Comparison of ENCODE assay signal across 27 cellular contexts in genomic region chr2:10559101-10559500, GRCh38.
"Had no signal": no experiment of that assay in that cellular context is flagged by ENCODE, and none has a peak within 500 bp of the region (broad histone marks: within the 10 kb centered on the region; RNA-seq: fewer than 3 reads in every experiment).

No MANE protein-coding gene starts in this region.

- H3K27me3 Mint-ChIP-seq: activated CD4-positive, alpha-beta memory T cell treated with anti-CD3 and anti-CD28 coated beads for 36 hours; activated CD4-positive, alpha-beta T cell treated with anti-CD3 and anti-CD28 coated beads for 36 hours; activated CD4-positive, alpha-beta T cell treated with anti-CD3 and anti-CD28 coated beads, Interleukin-2, amount 10 ng/mL, durations not matched to agents 24 days and 14 days; activated CD8-positive, alpha-beta memory T cell treated with anti-CD3 and anti-CD28 coated beads, Interleukin-2, amount 10 ng/mL, durations not matched to agents 7 days and 5 days; activated naive CD4-positive, alpha-beta T cell treated with anti-CD3 and anti-CD28 coated beads, Interleukin-2, amount 10 ng/mL, durations not matched to agents 7 days and 5 days; activated T-cell treated with anti-CD3 and anti-CD28 coated beads, Interleukin-2, amount 50 U/mL, for 24 hours had no signal

- ATAC-seq: activated CD4-positive, alpha-beta T cell treated with anti-CD3 and anti-CD28 coated beads for 36 hours; activated CD8-positive, alpha-beta memory T cell treated with anti-CD3 and anti-CD28 coated beads, Interleukin-2, amount 10 ng/mL, durations not matched to agents 7 days and 5 days; activated CD8-positive, alpha-beta T cell treated with anti-CD3 and anti-CD28 coated beads, Interleukin-2, amount 10 ng/mL, durations not matched to agents 7 days and 5 days; activated T-cell treated with anti-CD3 and anti-CD28 coated beads, Interleukin-2, amount 50 U/mL, for 72 hours; gastroesophageal sphincter had no signal

- H3K27ac Mint-ChIP-seq: activated CD4-positive, alpha-beta memory T cell treated with anti-CD3 and anti-CD28 coated beads for 36 hours; activated CD4-positive, alpha-beta T cell treated with anti-CD3 and anti-CD28 coated beads for 36 hours; activated CD4-positive, alpha-beta T cell treated with anti-CD3 and anti-CD28 coated beads, Interleukin-2, amount 10 ng/mL, durations not matched to agents 24 days and 14 days; activated CD8-positive, alpha-beta memory T cell treated with anti-CD3 and anti-CD28 coated beads, Interleukin-2, amount 10 ng/mL, durations not matched to agents 7 days and 5 days; activated CD8-positive, alpha-beta T cell treated with anti-CD3 and anti-CD28 coated beads, Interleukin-2, amount 10 ng/mL, durations not matched to agents 7 days and 5 days; activated naive CD4-positive, alpha-beta T cell treated with anti-CD3 and anti-CD28 coated beads, Interleukin-2, amount 10 ng/mL, durations not matched to agents 7 days and 5 days; activated T-cell treated with anti-CD3 and anti-CD28 coated beads, Interleukin-2, amount 50 U/mL, for 24 hours; activated T-cell treated with anti-CD3 and anti-CD28 coated beads, Interleukin-2, amount 50 U/mL, for 72 hours; endodermal cell had no signal

- DNase-seq: activated CD4-positive, alpha-beta memory T cell treated with anti-CD3 and anti-CD28 coated beads for 36 hours; activated CD4-positive, alpha-beta T cell treated with anti-CD3 and anti-CD28 coated beads for 36 hours; activated CD4-positive, alpha-beta T cell treated with anti-CD3 and anti-CD28 coated beads, Interleukin-2, amount 10 ng/mL, durations not matched to agents 24 days and 14 days; activated CD4-positive, CD25-positive, alpha-beta regulatory T cell; activated CD4-positive, CD25-positive, alpha-beta regulatory T cell treated with anti-CD3 and anti-CD28 coated beads, Interleukin-2, amount 50 U/mL, for 72 hours; activated CD8-positive, alpha-beta memory T cell treated with anti-CD3 and anti-CD28 coated beads, Interleukin-2, amount 10 ng/mL, durations not matched to agents 7 days and 5 days; activated CD8-positive, alpha-beta memory T cell treated with anti-CD3 and anti-CD28 coated beads, Interleukin-2, amount 50 U/mL, for 4 hours; activated CD8-positive, alpha-beta T cell treated with anti-CD3 and anti-CD28 coated beads, Interleukin-2, amount 10 ng/mL, durations not matched to agents 7 days and 5 days; activated gamma-delta T cell; activated naive CD4-positive, alpha-beta T cell; activated naive CD4-positive, alpha-beta T cell treated with anti-CD3 and anti-CD28 coated beads, Interleukin-2, amount 10 ng/mL, durations not matched to agents 7 days and 5 days; activated T-cell treated with anti-CD3 and anti-CD28 coated beads, Interleukin-2, amount 50 U/mL, for 72 hours; adrenal gland; amygdala; aorta; body of pancreas; caudate nucleus; colonic mucosa; effector memory CD4-positive, alpha-beta T cell; endodermal cell; erythroblast; esophagus squamous epithelium; foreskin melanocyte; T-helper 2 cell had no signal

- H3K4me1 Mint-ChIP-seq: activated CD4-positive, alpha-beta T cell treated with anti-CD3 and anti-CD28 coated beads for 36 hours; activated naive CD4-positive, alpha-beta T cell treated with anti-CD3 and anti-CD28 coated beads, Interleukin-2, amount 10 ng/mL, durations not matched to agents 7 days and 5 days; endodermal cell had no signal

- H3K27ac ChIP-seq: adrenal gland, body of pancreas, colonic mucosa, esophagus squamous epithelium, gastroesophageal sphincter had no signal

- H3K9me3 ChIP-seq: adrenal gland, body of pancreas, colonic mucosa, esophagus squamous epithelium had no signal

- H3K9me3 Mint-ChIP-seq: activated CD4-positive, alpha-beta memory T cell treated with anti-CD3 and anti-CD28 coated beads for 36 hours; activated CD4-positive, alpha-beta T cell treated with anti-CD3 and anti-CD28 coated beads, Interleukin-2, amount 10 ng/mL, durations not matched to agents 24 days and 14 days; activated naive CD4-positive, alpha-beta T cell treated with anti-CD3 and anti-CD28 coated beads, Interleukin-2, amount 10 ng/mL, durations not matched to agents 7 days and 5 days; activated naive CD4-positive, alpha-beta T cell treated with anti-CD3 and anti-CD28 coated beads, Interleukin-2, amount 50 U/mL, for 72 hours; activated T-cell treated with anti-CD3 and anti-CD28 coated beads, Interleukin-2, amount 50 U/mL, for 24 hours; activated T-cell treated with anti-CD3 and anti-CD28 coated beads, Interleukin-2, amount 50 U/mL, for 72 hours; endodermal cell had no signal

- H3K36me3 Mint-ChIP-seq: activated CD4-positive, alpha-beta memory T cell treated with anti-CD3 and anti-CD28 coated beads for 36 hours; activated CD8-positive, alpha-beta memory T cell treated with anti-CD3 and anti-CD28 coated beads, Interleukin-2, amount 10 ng/mL, durations not matched to agents 7 days and 5 days; activated naive CD4-positive, alpha-beta T cell treated with anti-CD3 and anti-CD28 coated beads, Interleukin-2, amount 50 U/mL, for 72 hours had no signal

- H3K36me3 ChIP-seq: adrenal gland, colonic mucosa had no signal

- H3K4me3 ChIP-seq: adrenal gland, body of pancreas, colonic mucosa, esophagus squamous epithelium, gastroesophageal sphincter had no signal

- H3K4me1 ChIP-seq: adrenal gland, colonic mucosa, gastroesophageal sphincter had no signal

- H3K4me3 Mint-ChIP-seq: activated CD4-positive, alpha-beta memory T cell treated with anti-CD3 and anti-CD28 coated beads for 36 hours; activated CD4-positive, alpha-beta T cell treated with anti-CD3 and anti-CD28 coated beads for 36 hours; activated CD4-positive, alpha-beta T cell treated with anti-CD3 and anti-CD28 coated beads, Interleukin-2, amount 10 ng/mL, durations not matched to agents 24 days and 14 days; activated CD8-positive, alpha-beta memory T cell treated with anti-CD3 and anti-CD28 coated beads, Interleukin-2, amount 10 ng/mL, durations not matched to agents 7 days and 5 days; activated CD8-positive, alpha-beta T cell treated with anti-CD3 and anti-CD28 coated beads, Interleukin-2, amount 10 ng/mL, durations not matched to agents 7 days and 5 days; activated naive CD4-positive, alpha-beta T cell treated with anti-CD3 and anti-CD28 coated beads, Interleukin-2, amount 10 ng/mL, durations not matched to agents 7 days and 5 days; activated T-cell treated with anti-CD3 and anti-CD28 coated beads, Interleukin-2, amount 50 U/mL, for 24 hours; activated T-cell treated with anti-CD3 and anti-CD28 coated beads, Interleukin-2, amount 50 U/mL, for 72 hours; endodermal cell had no signal
